ENCODE assay signal across 1 cellular context in the genomic region with DNA sequence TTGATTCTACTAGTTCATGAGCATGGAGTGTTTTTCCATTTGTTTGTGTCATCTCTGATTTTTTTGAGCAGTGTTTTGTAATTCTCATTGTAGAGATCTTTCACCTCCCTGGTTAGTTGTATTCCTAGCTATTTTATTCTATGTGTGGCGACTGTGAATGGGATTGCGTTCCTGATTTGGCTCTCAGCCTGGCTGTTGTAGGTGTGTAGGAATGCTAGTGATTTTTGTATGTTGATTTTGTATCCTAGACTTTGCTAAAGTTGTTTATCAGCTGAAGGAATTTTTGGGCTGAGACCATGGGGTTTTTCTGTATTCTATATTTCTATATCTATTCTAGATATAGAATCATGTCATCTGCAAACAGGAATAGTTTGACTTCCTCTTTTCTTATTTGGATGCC.
TF ChIP-seq lines count a peak whose summit lies in the region.

No MANE protein-coding gene starts in this region.

TF ChIP-seq in GM12878, 131 proteins besides CTCF, POLR2A, EP300 and RAD21:
- TF ChIP-seq SPI1 (IDR thresholded peaks at IDR 0.05; ENCODE audit: borderline replicate concordance, insufficient read depth, low read depth, low read length) = peak; percentile 38; the same call in 1 of the 2 replicates
TF ChIP-seq in GM12878: peak in this region for 1; not testable (repeated sequence) for 130.
